9 cellular contexts compared by ENCODE assay signal in genomic region chr1:156709743-156710489, GRCh38. TPM values are rescaled to one million over a fixed set of nuclear protein-coding genes. Genes with fewer than 3 reads are reported as not detected.
DNase-seq lines count a peak whose midpoint lies in the region; ATAC-seq and TF ChIP-seq lines count a peak whose summit lies in the region.
"Had no signal": no experiment of that assay in that cellular context is flagged by ENCODE, and none has a peak within 500 bp of the region (broad histone marks: within the 10 kb centered on the region; RNA-seq: fewer than 3 reads in every experiment).

No MANE protein-coding gene starts in this region.

- no peaks in the 10 kb centered on the region for H3K9me3 Mint-ChIP-seq in HFFc6

- H3K9me3 ChIP-seq in heart left ventricle (no peaks in the 10 kb centered on the region), skeletal muscle tissue (ENCODE audit: control insufficient read depth in 3 of 3, low read length in 3 of 3) (no peaks in the 10 kb centered on the region)

- ATAC-seq in heart left ventricle (peak; percentile 56 to 85 (median 68)), GM21619 (IDR thresholded peaks at IDR 0.05; ENCODE audit: unreplicated experiment) (no peak), HG03135 (IDR thresholded peaks at IDR 0.05; ENCODE audit: unreplicated experiment) (no peak)

- intact Hi-C loops in heart left ventricle (cut with DNase I): no loop called here

- TF ChIP-seq CTCF in HFFc6 (IDR thresholded peaks at IDR 0.05) (no peak), heart left ventricle (IDR thresholded peaks at IDR 0.05) (no peak)

- H3K4me3 ChIP-seq in heart left ventricle: no peak overlapping the region
- H3K4me3 ChIP-seq in skeletal muscle tissue (ENCODE audit: low read length in 3 of 3): no peak overlapping the region

- peak overlapping the region; percentile 60 for H3K27ac Mint-ChIP-seq in HFFc6

- peak; percentile 66 for DNase-seq in HFFc6
- peak; percentile 71 for DNase-seq in SK-N-DZ (ENCODE audit: low spot score)
- peak; percentile 4 to 81 (median 65) for DNase-seq in heart left ventricle
- DNase-seq in stimulated activated CD4-positive, alpha-beta T cell treated with anti-CD3 and anti-CD28 coated beads, Interleukin-4, amount 100 ng/mL, for 1 hour: no peak
- DNase-seq in NCI-H510A treated with DMSO at 0.1 percent for 48 hours (lab: John Stamatoyannopoulos, UW): no peak
- DNase-seq: T-helper 1 cell had no signal

- peak overlapping the region; percentile 34; the same call in 1 of the 2 replicates for H3K4me3 Mint-ChIP-seq in HFFc6

- H3K27me3 ChIP-seq in heart left ventricle (peaks cover 0 to 17% (median 2%) of the 10 kb centered on the region in 9 donors), skeletal muscle tissue (ENCODE audit: control insufficient read depth in 3 of 3, insufficient read depth in 3 of 3, low read length in 3 of 3) (peaks cover under 1 to 16% (median 5%) of the 10 kb centered on the region in 3 donors)

- peaks cover 91% of the 10 kb centered on the region for H3K4me1 Mint-ChIP-seq in HFFc6 (ENCODE audit: low read depth)

- WGBS in heart left ventricle, 4 donors: 37 to 49% (median 39%) methylated on average over 5 to 11 of the region's 11 CpGs

- H3K27ac ChIP-seq in heart left ventricle: peak overlapping the region in 5 of 12 donors; percentile 2 to 84 (median 52)
- H3K27ac ChIP-seq in skeletal muscle tissue (ENCODE audit: low read depth, low read length): no peak overlapping the region

- peaks cover 1% of the 10 kb centered on the region for H3K27me3 Mint-ChIP-seq in HFFc6 (ENCODE audit: insufficient read depth)

- no peak for TF ChIP-seq POLR2A in heart left ventricle (IDR thresholded peaks at IDR 0.05)

- H3K4me1 ChIP-seq in heart left ventricle (peaks cover 0 to 47% (median 32%) of the 10 kb centered on the region in 12 donors), skeletal muscle tissue (ENCODE audit: control insufficient read depth in 3 of 3, insufficient read depth in 3 of 3, low read length in 3 of 3) (peaks cover 28 to 34% (median 29%) of the 10 kb centered on the region in 3 donors)

- peak overlapping the region in 2 of 3 donors; percentile 30 to 40 for H3K9ac ChIP-seq in skeletal muscle tissue (ENCODE audit: low read depth in 1 of 3, low read length in 3 of 3)

- peaks cover 4% of the 10 kb centered on the region; the same call in 1 of the 2 replicates for H3K36me3 Mint-ChIP-seq in HFFc6 (ENCODE audit: low read depth)

- H3K36me3 ChIP-seq in heart left ventricle (no peaks in the 10 kb centered on the region), skeletal muscle tissue (ENCODE audit: control insufficient read depth in 3 of 3, insufficient read depth in 3 of 3, low read length in 3 of 3) (no peaks in the 10 kb centered on the region)

RNA-seq across cellular contexts. Expression of gene CRABP2, which starts 4.5 kb away (rescaled TPM):
- total RNA-seq in HFFc6 (2021; fragmentation: NEBNext Ultra II Directional; extraction: Animal tissue kit (Norgen Biotek cat#: 25700)): 10 to 100 TPM; 55.9 to 70.4 (median 59.2) TPM
- 5.4 and 5.6 TPM in 2 replicates for polyA plus RNA-seq in SK-N-DZ (2014; cell fraction: cytosol; rRNA removed)
- 1.1 and 1.9 TPM in 2 replicates for polyA plus RNA-seq in SK-N-DZ (2014; cell fraction: nucleus; rRNA removed)
- total RNA-seq in heart left ventricle (10 to 100 TPM in 1 of 9 donors, 1 to 10 TPM in 4, under 1 TPM in 1, not detected in 3; 0.80 to 11.4 (median 1.7) TPM), skeletal muscle tissue (57.4 TPM)
- polyA plus RNA-seq in heart left ventricle: 1 to 10 TPM in 1 of 2 donors, under 1 TPM in 1; 0.46 to 1.5 TPM

RNA-seq across cellular contexts. Expression of gene METTL25B, which starts 18.4 kb away (rescaled TPM):
- 10 to 100 TPM; 11.2 to 16.0 (median 13.9) TPM for total RNA-seq in HFFc6 (2021; fragmentation: NEBNext Ultra II Directional; extraction: Animal tissue kit (Norgen Biotek cat#: 25700))
- polyA plus RNA-seq in SK-N-DZ (2014; cell fraction: cytosol; rRNA removed): 37.7 and 39.2 TPM in 2 replicates
- polyA plus RNA-seq in SK-N-DZ (2014; cell fraction: nucleus; rRNA removed): 54.6 and 79.2 TPM in 2 replicates
- total RNA-seq in heart left ventricle (10 to 100 TPM in 8 of 9 donors, 1 to 10 TPM in 1; 8.9 to 18.9 (median 15.0) TPM), skeletal muscle tissue (4.2 TPM)
- polyA plus RNA-seq in heart left ventricle: 10 to 100 TPM; 15.6 to 24.3 TPM

RNA-seq across cellular contexts. Expression of gene ISG20L2, which starts 18.6 kb away (rescaled TPM):
- 10 to 100 TPM; 16.2 to 26.9 (median 20.6) TPM for total RNA-seq in HFFc6 (2021; fragmentation: NEBNext Ultra II Directional; extraction: Animal tissue kit (Norgen Biotek cat#: 25700))
- 40.3 and 50.7 TPM in 2 replicates for polyA plus RNA-seq in SK-N-DZ (2014; cell fraction: cytosol; rRNA removed)
- polyA plus RNA-seq in SK-N-DZ (2014; cell fraction: nucleus; rRNA removed): 5.3 and 6.9 TPM in 2 replicates
- total RNA-seq in heart left ventricle (10 to 100 TPM in 8 of 9 donors, 1 to 10 TPM in 1; 8.4 to 17.9 (median 12.8) TPM), skeletal muscle tissue (5.2 TPM)
- 10 to 100 TPM in 1 of 2 donors, 1 to 10 TPM in 1; 5.1 to 17.6 TPM for polyA plus RNA-seq in heart left ventricle

RNA-seq across cellular contexts. Expression of gene MRPL24, which starts 31.0 kb away (rescaled TPM):
- 10 to 100 TPM; 82.5 to 93.7 (median 86.8) TPM for total RNA-seq in HFFc6 (2021; fragmentation: NEBNext Ultra II Directional; extraction: Animal tissue kit (Norgen Biotek cat#: 25700))
- 98.9 and 109 TPM in 2 replicates for polyA plus RNA-seq in SK-N-DZ (2014; cell fraction: cytosol; rRNA removed)
- 67.7 and 93.2 TPM in 2 replicates for polyA plus RNA-seq in SK-N-DZ (2014; cell fraction: nucleus; rRNA removed)
- total RNA-seq in heart left ventricle (100 to 1,000 TPM in 1 of 9 donors, 10 to 100 TPM in 8; 74.8 to 117 (median 79.6) TPM), skeletal muscle tissue (36.5 TPM)
- polyA plus RNA-seq in heart left ventricle: 100 to 1,000 TPM; 135 to 230 TPM

RNA-seq across cellular contexts. Expression of gene NES, which starts 32.7 kb away (rescaled TPM):
- total RNA-seq in HFFc6 (2021; fragmentation: NEBNext Ultra II Directional; extraction: Animal tissue kit (Norgen Biotek cat#: 25700)): 100 to 1,000 TPM; 106 to 126 (median 116) TPM
- polyA plus RNA-seq in SK-N-DZ (2014; cell fraction: cytosol; rRNA removed): 14.8 and 34.1 TPM in 2 replicates
- 38.7 and 46.8 TPM in 2 replicates for polyA plus RNA-seq in SK-N-DZ (2014; cell fraction: nucleus; rRNA removed)
- total RNA-seq in heart left ventricle: 100 to 1,000 TPM in 7 of 9 donors, 10 to 100 TPM in 2; 75.3 to 499 (median 158) TPM
- 100 to 1,000 TPM in 1 of 2 donors, 10 to 100 TPM in 1; 59.7 to 160 TPM for polyA plus RNA-seq in heart left ventricle
- 494 TPM for total RNA-seq in skeletal muscle tissue

Comparison
In these comparisons a context has a peak if more than half of its experiments do, and no peak if none do; other contexts are left out.
1. DNase-seq: peak in HFFc6 (single experiment), SK-N-DZ (single experiment) and heart left ventricle (5 of 5); none in stimulated activated CD4-positive, alpha-beta T cell treated with anti-CD3 and anti-CD28 coated beads, Interleukin-4, amount 100 ng/mL, for 1 hour (single experiment) and NCI-H510A treated with DMSO at 0.1 percent for 48 hours (single experiment).
2. ATAC-seq: peak in heart left ventricle (4 of 4); none in GM21619 (single experiment) and HG03135 (single experiment).